In the genomic region with DNA sequence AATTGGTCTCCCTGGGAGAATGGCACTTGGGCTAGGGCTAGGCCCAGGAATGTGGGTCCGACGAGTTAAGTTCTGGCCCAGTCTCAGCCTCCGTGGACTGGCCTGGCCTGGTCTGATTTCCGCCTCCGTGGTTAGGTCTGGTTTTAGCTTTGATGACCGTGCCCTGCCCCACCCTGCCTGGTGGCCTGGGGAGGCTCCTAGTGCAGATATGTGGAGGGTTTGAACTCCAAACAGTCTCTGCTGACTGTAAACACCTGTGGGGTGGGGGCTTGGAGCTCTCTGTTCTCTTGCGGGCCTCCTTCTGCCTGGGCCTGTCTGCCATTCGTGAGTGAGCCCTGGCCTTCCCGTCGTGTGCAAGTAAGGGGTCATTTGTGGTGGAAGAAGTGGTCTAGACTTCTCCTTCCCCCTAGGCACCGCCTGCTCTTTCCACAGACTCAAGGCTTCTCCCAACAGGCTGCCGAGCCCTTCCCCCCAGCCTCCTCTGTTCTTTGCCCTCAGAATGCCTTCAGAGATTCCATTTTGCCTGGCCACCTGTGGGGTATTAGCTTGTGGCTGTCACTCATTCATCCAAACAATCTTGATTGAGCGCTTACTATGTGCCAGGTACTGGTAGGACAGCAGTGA, we compare ENCODE assay signal across 6 cellular contexts. TPM values are rescaled to one million over a fixed set of nuclear protein-coding genes. Genes with fewer than 3 reads are reported as not detected.
A peak's percentile ranks its signal among the peaks of the same experiment; 100 is the strongest.
DNase-seq lines count a peak whose midpoint lies in the region; ATAC-seq and TF ChIP-seq lines count a peak whose summit lies in the region.

No MANE protein-coding gene starts in this region.

- peak overlapping the region; percentile 94 to 97 (median 95) for H3K27ac Mint-ChIP-seq in CD4-positive, CD25-positive, alpha-beta regulatory T cell
- peak overlapping the region; percentile 59 for H3K27ac Mint-ChIP-seq in WTC11

- H3K9me3 Mint-ChIP-seq in CD4-positive, CD25-positive, alpha-beta regulatory T cell, result no peaks in the 10 kb centered on the region
- no peaks in the 10 kb centered on the region for H3K9me3 Mint-ChIP-seq in WTC11

- TF ChIP-seq CTCF in WTC11 (IDR thresholded peaks at IDR 0.05) (no peak), liver (IDR thresholded peaks at IDR 0.05; ENCODE audit: low read depth, low read length, missing input control) (no peak)

- H3K9me3 ChIP-seq in CD4-positive, CD25-positive, alpha-beta regulatory T cell (ENCODE audit: control insufficient read depth in 2 of 2, low read length in 2 of 2), result no peaks in the 10 kb centered on the region
- H3K9me3 ChIP-seq in liver (ENCODE audit: control insufficient read depth in 4 of 4, low read length in 3 of 4), result no peaks in the 10 kb centered on the region

- peaks cover 58% of the 10 kb centered on the region for H3K4me1 ChIP-seq in CD4-positive, CD25-positive, alpha-beta regulatory T cell (ENCODE audit: control insufficient read depth, insufficient read depth, low read length, poor library complexity, severe bottlenecking)
- peaks cover 23 to 63% (median 54%) of the 10 kb centered on the region in 4 donors for H3K4me1 ChIP-seq in liver (ENCODE audit: control insufficient read depth in 4 of 4, insufficient read depth in 4 of 4, low read length in 3 of 4)

- 27% methylated on average over 13 of the region's 13 CpGs for WGBS in liver

- POLR2A ChIA-PET in WTC11 (lab: Charles Lee), result interaction anchor here (2.0 kb wide), 1 partner anchor 17 kb away, joined by 6 read pairs; a partner anchor contains a TSS

- no peak for DNase-seq in CD4-positive, CD25-positive, alpha-beta regulatory T cell
- DNase-seq in WTC11 (ENCODE audit: low spot score) (no peak), NCI-H1694 (lab: John Stamatoyannopoulos, UW) (no peak), Ammon's horn (ENCODE audit: low spot score) (no peak)

- no peak for TF ChIP-seq RAD21 in liver (IDR thresholded peaks at IDR 0.05)

- H3K36me3 Mint-ChIP-seq in CD4-positive, CD25-positive, alpha-beta regulatory T cell, result peaks cover 11% of the 10 kb centered on the region
- no peaks in the 10 kb centered on the region; the same call in 1 of the 2 replicates for H3K36me3 Mint-ChIP-seq in WTC11

- H3K27ac ChIP-seq in CD4-positive, CD25-positive, alpha-beta regulatory T cell (ENCODE audit: insufficient read depth, low read length, poor library complexity, severe bottlenecking), result peak overlapping the region; percentile 97
- peak overlapping the region; percentile 96 to 97 for H3K27ac ChIP-seq in liver (ENCODE audit: low read depth in 1 of 2, low read length in 2 of 2)

- H3K4me1 Mint-ChIP-seq in CD4-positive, CD25-positive, alpha-beta regulatory T cell, result peaks cover 25 to 68% (median 38%) of the 10 kb centered on the region in 4 donors
- peaks cover 48% of the 10 kb centered on the region for H3K4me1 Mint-ChIP-seq in WTC11

- no peak for ATAC-seq in CD4-positive, CD25-positive, alpha-beta regulatory T cell (ENCODE audit: low read depth in 2 of 2)
- no peak for ATAC-seq in WTC11
- no peak for ATAC-seq in HG02642 (IDR thresholded peaks at IDR 0.05; ENCODE audit: poor library complexity, unreplicated experiment)

- H3K9ac ChIP-seq in liver (ENCODE audit: low read depth in 1 of 2, low read length in 2 of 2), result peak overlapping the region; percentile 81 to 83

- H3K4me3 ChIP-seq in CD4-positive, CD25-positive, alpha-beta regulatory T cell (ENCODE audit: low read depth, low read length), result peak overlapping the region; percentile 83
- peak overlapping the region; percentile 56 to 92 (median 91) for H3K4me3 ChIP-seq in liver (ENCODE audit: low read depth in 1 of 3, low read length in 3 of 3)

- peaks cover 7% of the 10 kb centered on the region for H3K36me3 ChIP-seq in CD4-positive, CD25-positive, alpha-beta regulatory T cell (ENCODE audit: control insufficient read depth, insufficient read depth, low read length)
- peaks cover 0 to 2% (median 0%) of the 10 kb centered on the region in 4 donors for H3K36me3 ChIP-seq in liver (ENCODE audit: control insufficient read depth in 4 of 4, insufficient read depth in 3 of 4, low read depth in 1 of 4, low read length in 3 of 4)

- H3K4me3 Mint-ChIP-seq in CD4-positive, CD25-positive, alpha-beta regulatory T cell, result peak overlapping the region; percentile 91 to 96 (median 94)
- peak overlapping the region; percentile 80 for H3K4me3 Mint-ChIP-seq in WTC11

- H3K27me3 ChIP-seq in CD4-positive, CD25-positive, alpha-beta regulatory T cell (ENCODE audit: control insufficient read depth, insufficient read depth, low read length), result no peaks in the 10 kb centered on the region
- H3K27me3 ChIP-seq in liver (ENCODE audit: control insufficient read depth in 4 of 4, insufficient read depth in 4 of 4, low read length in 3 of 4), result no peaks in the 10 kb centered on the region

- CTCF ChIA-PET in WTC11 (lab: Charles Lee), result interaction anchor here (0.6 to 2.9 kb wide), 6 partner anchors 10 to 1769 kb away, joined by 3 to 11 read pairs (median 4); a partner anchor contains a TSS

- peaks cover 11% of the 10 kb centered on the region for H3K27me3 Mint-ChIP-seq in CD4-positive, CD25-positive, alpha-beta regulatory T cell
- peaks cover 4% of the 10 kb centered on the region for H3K27me3 Mint-ChIP-seq in WTC11 (ENCODE audit: low read depth)

TF ChIP-seq in WTC11, 78 proteins besides CTCF, POLR2A, EP300 and RAD21 (continues in another document):
- TF ChIP-seq, protein P1, sequence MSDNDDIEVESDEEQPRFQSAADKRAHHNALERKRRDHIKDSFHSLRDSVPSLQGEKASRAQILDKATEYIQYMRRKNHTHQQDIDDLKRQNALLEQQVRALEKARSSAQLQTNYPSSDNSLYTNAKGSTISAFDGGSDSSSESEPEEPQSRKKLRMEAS (CRISPR knock-in tag; IDR thresholded peaks at IDR 0.05), result no peak
- TF ChIP-seq, protein P2, sequence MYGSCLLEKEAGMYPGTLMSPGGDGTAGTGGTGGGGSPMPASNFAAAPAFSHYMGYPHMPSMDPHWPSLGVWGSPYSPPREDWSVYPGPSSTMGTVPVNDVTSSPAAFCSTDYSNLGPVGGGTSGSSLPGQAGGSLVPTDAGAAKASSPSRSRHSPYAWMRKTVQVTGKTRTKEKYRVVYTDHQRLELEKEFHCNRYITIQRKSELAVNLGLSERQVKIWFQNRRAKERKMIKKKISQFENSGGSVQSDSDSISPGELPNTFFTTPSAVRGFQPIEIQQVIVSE (CRISPR knock-in tag; IDR thresholded peaks at IDR 0.05; ENCODE audit: borderline replicate concordance), result no peak

TF ChIP-seq in liver, 16 proteins besides CTCF, POLR2A, EP300 and RAD21:
- no peak for TF ChIP-seq HNF4G (IDR thresholded peaks at IDR 0.05)

RNA-seq across cellular contexts. Expression of a gene that starts 1.5 kb away (rescaled TPM):
- 188 TPM for total RNA-seq in CD4-positive, CD25-positive, alpha-beta regulatory T cell
- polyA plus RNA-seq in CD4-positive, CD25-positive, alpha-beta regulatory T cell, result 10 to 100 TPM; 62.1 to 83.4 (median 68.6) TPM
- 193 to 212 TPM (median 193 TPM) in 3 replicates for total RNA-seq in WTC11 (2021)
- total RNA-seq in liver, result 10 to 100 TPM; 17.6 to 27.3 TPM
- 100 to 1,000 TPM in 1 of 2 donors, 10 to 100 TPM in 1; 93.8 to 132 TPM for polyA plus RNA-seq in liver

RNA-seq across cellular contexts. Expression of a gene that starts 4.9 kb away (rescaled TPM):
- 239 TPM for total RNA-seq in CD4-positive, CD25-positive, alpha-beta regulatory T cell
- 10 to 100 TPM; 18.3 to 19.5 (median 18.7) TPM for polyA plus RNA-seq in CD4-positive, CD25-positive, alpha-beta regulatory T cell
- total RNA-seq in WTC11 (2021), result 60.1 to 70.9 TPM (median 60.3 TPM) in 3 replicates
- total RNA-seq in liver, result 10 to 100 TPM; 20.9 to 25.3 TPM
- polyA plus RNA-seq in liver, result 10 to 100 TPM in 1 of 2 donors, 1 to 10 TPM in 1; 7.5 to 10.4 TPM

RNA-seq across cellular contexts. Expression of a gene that starts 15.9 kb away (rescaled TPM):
- total RNA-seq in CD4-positive, CD25-positive, alpha-beta regulatory T cell, result 0.27 TPM
- 1 to 10 TPM; 3.0 to 3.8 (median 3.7) TPM for polyA plus RNA-seq in CD4-positive, CD25-positive, alpha-beta regulatory T cell
- 0.14 to 0.32 TPM (median 0.15 TPM) in 3 replicates for total RNA-seq in WTC11 (2021)
- under 1 TPM; 0.17 to 0.23 TPM for total RNA-seq in liver
- polyA plus RNA-seq in liver, result 1 to 10 TPM in 1 of 2 donors, under 1 TPM in 1; 0.06 to 1.6 TPM

RNA-seq across cellular contexts. Expression of a gene that starts 22.5 kb away (rescaled TPM):
- 57.4 TPM for total RNA-seq in CD4-positive, CD25-positive, alpha-beta regulatory T cell
- 10 to 100 TPM; 28.0 to 33.7 (median 30.2) TPM for polyA plus RNA-seq in CD4-positive, CD25-positive, alpha-beta regulatory T cell
- total RNA-seq in WTC11 (2021) (25.4 to 31.4 TPM (median 29.6 TPM) in 3 replicates), liver (10 to 100 TPM; 20.5 to 28.1 TPM)
- 10 to 100 TPM; 12.1 to 16.0 TPM for polyA plus RNA-seq in liver

RNA-seq across cellular contexts. Expression of a gene that starts 40.4 kb away (rescaled TPM):
- total RNA-seq in CD4-positive, CD25-positive, alpha-beta regulatory T cell, result 5.8 TPM
- 1 to 10 TPM in 3 of 4 donors, under 1 TPM in 1; 0.84 to 1.6 (median 1.2) TPM for polyA plus RNA-seq in CD4-positive, CD25-positive, alpha-beta regulatory T cell
- 17.3 to 21.0 TPM (median 17.8 TPM) in 3 replicates for total RNA-seq in WTC11 (2021)
- total RNA-seq in liver, result 10 to 100 TPM; 14.6 to 22.3 TPM
- polyA plus RNA-seq in liver, result 1 to 10 TPM; 8.4 TPM
